24 cellular contexts compared by ENCODE assay signal in genomic region chr4:8041868-8042267, GRCh38.
"Had no signal": no experiment of that assay in that cellular context is flagged by ENCODE, and none has a peak within 500 bp of the region (broad histone marks: within the 10 kb centered on the region; RNA-seq: fewer than 3 reads in every experiment).

No MANE protein-coding gene starts in this region.

- H3K9ac ChIP-seq: KMS-11 had no signal

- H3K4me3 ChIP-seq: Peyer's patch had no signal

- H3K4me2 ChIP-seq: KMS-11 had no signal

- ATAC-seq: activated CD8-positive, alpha-beta memory T cell treated with anti-CD3 and anti-CD28 coated beads, Interleukin-2, amount 10 ng/mL, durations not matched to agents 7 days and 5 days; activated naive CD8-positive, alpha-beta T cell treated with anti-CD3 and anti-CD28 coated beads, Interleukin-2, amount 50 U/mL, for 24 hours; PC-3 had no signal

- H3K27me3 ChIP-seq: Peyer's patch had no signal

- H3K4me1 ChIP-seq: Peyer's patch had no signal

- H3K27ac ChIP-seq: KMS-11, Peyer's patch, WERI-Rb-1 had no signal

- H3K9me3 ChIP-seq: Peyer's patch had no signal

- H3K36me3 ChIP-seq: Peyer's patch, WERI-Rb-1 had no signal

- DNase-seq: activated CD4-positive, alpha-beta memory T cell treated with anti-CD3 and anti-CD28 coated beads, Interleukin-2, amount 10 ng/mL, durations not matched to agents 7 days and 5 days; activated CD4-positive, alpha-beta T cell treated with anti-CD3 and anti-CD28 coated beads for 1 hour; activated CD4-positive, alpha-beta T cell treated with anti-CD3 and anti-CD28 coated beads for 48 hours; activated CD4-positive, CD25-positive, alpha-beta regulatory T cell; activated CD8-positive, alpha-beta memory T cell treated with anti-CD3 and anti-CD28 coated beads for 24 hours; activated CD8-positive, alpha-beta memory T cell treated with anti-CD3 and anti-CD28 coated beads, Interleukin-2, amount 10 ng/mL, durations not matched to agents 7 days and 5 days; activated CD8-positive, alpha-beta memory T cell treated with anti-CD3 and anti-CD28 coated beads, Interleukin-2, amount 50 U/mL, for 48 hours; activated effector memory CD4-positive, alpha-beta T cell treated with Interleukin-2 at 50 U/mL for 16 hours; activated naive CD4-positive, alpha-beta T cell treated with anti-CD3 and anti-CD28 coated beads, Interleukin-2, amount 10 ng/mL, durations not matched to agents 7 days and 5 days; activated naive CD8-positive, alpha-beta T cell treated with anti-CD3 and anti-CD28 coated beads, Interleukin-2, amount 50 U/mL, for 24 hours; activated T-cell treated with anti-CD3 and anti-CD28 coated beads, Interleukin-2, amount 50 U/mL, for 48 hours; cerebellar nuclear complex; NCI-H1436 treated with DMSO at 0.1 percent for 48 hours; NCI-H2029; NCI-H524 treated with DMSO at 0.1 percent for 48 hours; PC-3; Peyer's patch; RPMI8226; SW 1271; T-helper 1 cell; T-helper 2 cell; T-helper 9 cell; WERI-Rb-1 had no signal
